In the genomic region with DNA sequence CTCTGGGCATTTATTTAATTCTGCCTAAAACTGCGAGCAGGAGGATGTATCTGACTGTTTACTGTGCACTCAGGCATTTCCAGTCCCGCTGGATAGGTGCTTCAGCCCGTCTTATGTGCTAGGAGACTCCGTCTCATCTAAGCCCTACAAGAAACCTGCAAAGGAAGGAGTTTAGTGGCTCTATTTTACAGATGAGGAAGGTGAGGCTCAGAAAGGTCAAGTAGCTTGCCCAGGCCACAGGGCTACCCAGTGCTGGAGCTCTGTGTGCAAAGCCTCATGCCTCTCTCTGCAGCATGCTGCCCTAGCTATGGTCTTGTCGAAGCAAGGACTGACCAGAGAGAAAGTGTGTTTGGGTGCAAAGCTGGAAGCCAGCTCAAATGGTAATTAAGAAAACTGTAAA, we compare ENCODE assay signal across 24 cellular contexts.
"Had no signal": no experiment of that assay in that cellular context is flagged by ENCODE, and none has a peak within 500 bp of the region (broad histone marks: within the 10 kb centered on the region; RNA-seq: fewer than 3 reads in every experiment).

No MANE protein-coding gene starts in this region.

- ATAC-seq: esophagus mucosa; left ventricle myocardium superior; naive thymus-derived CD8-positive, alpha-beta T cell; sciatic nerve; stimulated activated effector memory CD8-positive, alpha-beta T cell treated with anti-CD3 and anti-CD28 coated beads, Interleukin-12 subunit alpha, Interleukin-12 subunit beta, amount 100 ng/mL, for 72 hours had no signal

- H3K27ac ChIP-seq: epithelial cell of prostate, lower lobe of right lung, ovary, testis, upper lobe of right lung had no signal

- H3K27me3 ChIP-seq: ovary, stomach, testis, tibial nerve, upper lobe of right lung, vagina had no signal

- H3K36me3 ChIP-seq: lower lobe of right lung, ovary, stomach, tibial nerve, upper lobe of right lung, vagina had no signal

- H3K4me3 ChIP-seq: lower lobe of right lung, ovary, stomach, testis, tibial nerve, upper lobe of right lung, vagina had no signal

- DNase-seq: central memory CD4-positive, alpha-beta T cell; effector CD8-positive, alpha-beta T cell; endodermal cell; foreskin melanocyte; kidney; left ventricle myocardium superior; lower lobe of right lung; naive thymus-derived CD8-positive, alpha-beta T cell; nephron progenitor cell; occipital lobe; ovary; posterior cingulate gyrus; stimulated activated CD4-positive, alpha-beta T cell treated with anti-CD3 and anti-CD28 coated beads, Interleukin-2, amount 100 ng/mL, for 24 hours; stimulated activated CD4-positive, alpha-beta T cell treated with anti-CD3 and anti-CD28 coated beads, Interleukin-4, amount 100 ng/mL, for 24 hours; stimulated activated naive CD4-positive, alpha-beta T cell treated with Interleukin-2 at 50 U/mL for 16 hours; stomach; testis; upper lobe of right lung had no signal

- H3K9me3 ChIP-seq: lower lobe of right lung, ovary, stomach, testis, tibial nerve, upper lobe of right lung, vagina had no signal
